1 cellular context compared by ENCODE assay signal in genomic region chr11:94400075-94400838, GRCh38.
TF ChIP-seq lines count a peak whose summit lies in the region.

No MANE protein-coding gene starts in this region.

TF ChIP-seq in WTC11, 78 proteins besides CTCF, POLR2A, EP300 and RAD21 (continued from another document):
- peak; percentile 58; the same call in 1 of the 2 replicates for TF ChIP-seq ZNF512 (CRISPR knock-in tag; IDR thresholded peaks at IDR 0.05; ENCODE audit: borderline replicate concordance)
